Comparison of ENCODE assay signal across 23 cellular contexts in genomic region chr10:32501906-32502305, GRCh38. TPM values are rescaled to one million over a fixed set of nuclear protein-coding genes. Genes with fewer than 3 reads are reported as not detected.
DNase-seq lines count a peak whose midpoint lies in the region; ATAC-seq and TF ChIP-seq lines count a peak whose summit lies in the region.
"Had no signal": no experiment of that assay in that cellular context is flagged by ENCODE, and none has a peak within 500 bp of the region (broad histone marks: within the 10 kb centered on the region; RNA-seq: fewer than 3 reads in every experiment).

No MANE protein-coding gene starts in this region.

- H3K27me3 ChIP-seq in heart right ventricle, result no peaks in the 10 kb centered on the region
- H3K27me3 ChIP-seq: BLaER1 treated with 17β-estradiol and CSF1 and Interleukin-3, amounts not matched to agents 10 nM and 100 nM; MG63; SJCRH30 had no signal

- peak; percentile 51 for DNase-seq in COLO668 (lab: John Stamatoyannopoulos, UW; ENCODE audit: unreplicated experiment)
- DNase-seq in DMS53 treated with DMSO at 0.1 percent for 48 hours (lab: John Stamatoyannopoulos, UW; ENCODE audit: unreplicated experiment), result peak; percentile 59
- peak; percentile 15 for DNase-seq in NCI-H510A treated with DMSO at 0.1 percent for 48 hours (lab: John Stamatoyannopoulos, UW)
- DNase-seq in iPS DF 19.7 (ENCODE audit: low read depth, low spot score), result peak; percentile 12
- no peak for DNase-seq in Calu3
- DNase-seq in heart right ventricle, result no peak
- DNase-seq: AML-193; CD4-positive, alpha-beta T cell; COR-L47; DMS79 treated with DMSO at 0.1 percent for 48 hours; H7; KG1; MG63; NCI-H1105 treated with DMSO at 0.1 percent for 48 hours; NCI-H2029; NCI-H2171; PC-3; SJCRH30; T-helper 2 cell had no signal

- peaks cover 0 to 17% (median 2%) of the 10 kb centered on the region in 9 donors for H3K36me3 ChIP-seq in heart right ventricle
- H3K36me3 ChIP-seq: MG63, SJCRH30 had no signal

- no peaks in the 10 kb centered on the region for H3K36me3 Mint-ChIP-seq in Calu3 (ENCODE audit: insufficient read depth, unreplicated experiment)

- H3K27me3 Mint-ChIP-seq in Calu3 (ENCODE audit: unreplicated experiment), result no peaks in the 10 kb centered on the region
- H3K27me3 Mint-ChIP-seq: CD4-positive, alpha-beta T cell had no signal

- no peak overlapping the region for H3K4me3 Mint-ChIP-seq in Calu3 (ENCODE audit: low read depth, unreplicated experiment)
- H3K4me3 Mint-ChIP-seq: CD4-positive, alpha-beta T cell had no signal

- TF ChIP-seq CTCF in Calu3 (IDR thresholded peaks at IDR 0.05; ENCODE audit: unreplicated experiment), result no peak
- TF ChIP-seq CTCF in heart right ventricle (IDR thresholded peaks at IDR 0.05), result no peak

- intact Hi-C loops in Calu3 (cut with micrococcal nuclease; ENCODE audit: unreplicated experiment) (no loop called here), heart right ventricle (cut with DNase I) (no loop called here)

- H3K27ac ChIP-seq in heart right ventricle, result no peak overlapping the region
- H3K27ac ChIP-seq: A549; BLaER1 treated with 17β-estradiol and CSF1 and Interleukin-3, amounts not matched to agents 10 nM and 100 nM; SJCRH30 had no signal

- H3K9me3 Mint-ChIP-seq in Calu3 (ENCODE audit: low read depth, unreplicated experiment), result peaks cover 2% of the 10 kb centered on the region

- no peaks in the 10 kb centered on the region for H3K9me3 ChIP-seq in heart right ventricle
- H3K9me3 ChIP-seq: A549, MG63, SJCRH30 had no signal

- H3K4me1 Mint-ChIP-seq in Calu3 (ENCODE audit: low read depth, unreplicated experiment), result no peaks in the 10 kb centered on the region

- CTCF ChIA-PET in Calu3 (lab: Charles Lee), result no interaction called here

- no TSS peak for BruUV-seq in Calu3 (replicated peaks; lab: Mats Ljungman, UMichigan)

- ATAC-seq in GM18858 (IDR thresholded peaks at IDR 0.05; ENCODE audit: unreplicated experiment) (no peak), heart right ventricle (no peak)
- ATAC-seq: A549, PC-3, SK-N-SH treated with all-trans-retinoic acid at 6 μM for 48 hours had no signal

- WGBS in heart right ventricle, 2 donors, result 79 to 96% methylated on average over 7 of the region's 7 CpGs

- H3K27ac Mint-ChIP-seq in Calu3 (ENCODE audit: unreplicated experiment), result no peak overlapping the region
- H3K27ac Mint-ChIP-seq: CD4-positive, alpha-beta T cell had no signal

- no peaks in the 10 kb centered on the region for H3K4me1 ChIP-seq in heart right ventricle
- H3K4me1 ChIP-seq: A549; BLaER1 treated with 17β-estradiol and CSF1 and Interleukin-3, amounts not matched to agents 10 nM and 100 nM; SJCRH30 had no signal

- H3K4me3 ChIP-seq in heart right ventricle, result no peak overlapping the region
- H3K4me3 ChIP-seq: A549; BLaER1 treated with 17β-estradiol and CSF1 and Interleukin-3, amounts not matched to agents 10 nM and 100 nM; MG63; SJCRH30 had no signal

RNA-seq across cellular contexts. Expression of gene CCDC7, which starts 56.0 kb away (rescaled TPM):
- 7.4 and 8.4 TPM in 2 replicates for total RNA-seq in Calu3 (2022)
- total RNA-seq in heart right ventricle, result 10 to 100 TPM; 17.8 to 34.1 (median 21.0) TPM
- 1 to 10 TPM in 1 of 2 donors, under 1 TPM in 1; 0.96 to 3.4 TPM for polyA plus RNA-seq in heart right ventricle

Comparison
In these comparisons a context has a peak if more than half of its experiments do, and no peak if none do; other contexts are left out.
1. DNase-seq: peak in COLO668 (single experiment), DMS53 treated with DMSO at 0.1 percent for 48 hours (single experiment), NCI-H510A treated with DMSO at 0.1 percent for 48 hours (single experiment) and iPS DF 19.7 (single experiment); none in Calu3 (single experiment) and heart right ventricle (0 of 2).